Comparison of ENCODE assay signal across 21 cellular contexts in the genomic region with DNA sequence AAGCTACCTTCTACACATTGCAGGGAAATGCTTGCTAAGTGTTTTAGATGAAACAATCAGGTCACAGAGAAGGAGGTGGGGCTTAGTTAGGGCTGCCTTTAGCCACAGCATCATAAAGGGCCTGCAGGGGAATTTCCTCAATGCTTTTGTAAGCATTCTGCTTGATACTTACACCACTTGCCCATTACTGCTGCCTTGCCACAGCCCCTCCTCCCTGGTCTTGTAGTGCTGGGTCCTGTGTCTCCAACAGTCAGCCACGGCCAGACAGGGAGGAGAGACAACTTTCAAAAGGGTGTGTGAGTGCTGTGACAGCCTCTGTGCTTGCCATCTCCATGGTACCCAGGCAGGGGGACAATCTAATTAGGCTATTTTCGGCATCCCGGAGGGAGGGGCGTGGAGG.
"Had no signal": no experiment of that assay in that cellular context is flagged by ENCODE, and none has a peak within 500 bp of the region (broad histone marks: within the 10 kb centered on the region; RNA-seq: fewer than 3 reads in every experiment).

No MANE protein-coding gene starts in this region.

- H3K9me3 Mint-ChIP-seq: natural killer cell treated with Interleukin-12 subunit alpha and Interleukin-12 subunit beta and Interleukin-15 and Interleukin-18, amount 100 ng/mL, for 72 hours; stimulated activated naive CD8-positive, alpha-beta T cell treated with anti-CD3 and anti-CD28 coated beads, Interleukin-15, Interleukin-2, amounts not matched to agents 100 ng/mL and 50 ng/mL, for 24 hours had no signal

- H3K36me3 ChIP-seq: suprapubic skin, upper lobe of left lung had no signal

- H3K27me3 Mint-ChIP-seq: activated CD4-positive, alpha-beta T cell treated with anti-CD3 and anti-CD28 coated beads, Interleukin-2, amount 10 ng/mL, durations not matched to agents 7 days and 5 days; natural killer cell treated with Interleukin-12 subunit alpha and Interleukin-12 subunit beta and Interleukin-15 and Interleukin-18, amount 100 ng/mL, for 72 hours; progenitor cell of endocrine pancreas had no signal

- H3K4me1 ChIP-seq: suprapubic skin, upper lobe of left lung had no signal

- H3K4me3 ChIP-seq: smooth muscle cell, suprapubic skin, upper lobe of left lung had no signal

- H3K27me3 ChIP-seq: suprapubic skin, upper lobe of left lung had no signal

- DNase-seq: activated CD4-positive, alpha-beta T cell treated with anti-CD3 and anti-CD28 coated beads, Interleukin-2, amount 10 ng/mL, durations not matched to agents 7 days and 5 days; activated CD8-positive, alpha-beta memory T cell treated with anti-CD3 and anti-CD28 coated beads, Interleukin-2, amount 50 U/mL, for 48 hours; activated gamma-delta T cell; activated T-cell treated with anti-CD3 and anti-CD28 coated beads, Interleukin-2, amount 50 U/mL, for 72 hours; amniotic stem cell; caudate nucleus; hippocampal formation; mesenchymal stem cell; occipital lobe; right cardiac atrium; stimulated activated CD4-positive, alpha-beta T cell treated with anti-CD3 and anti-CD28 coated beads, Interleukin-4, amount 100 ng/mL, for 4 hours; stimulated activated CD8-positive, alpha-beta memory T cell treated with anti-CD3 and anti-CD28 coated beads, Interleukin-4, amount 100 ng/mL, for 48 hours; upper lobe of left lung had no signal

- H3K4me1 Mint-ChIP-seq: activated CD4-positive, alpha-beta T cell treated with anti-CD3 and anti-CD28 coated beads, Interleukin-2, amount 10 ng/mL, durations not matched to agents 7 days and 5 days had no signal

- ATAC-seq: activated T-cell treated with anti-CD3 and anti-CD28 coated beads, Interleukin-2, amount 50 U/mL, for 72 hours; esophagus mucosa; natural killer cell treated with Interleukin-12 subunit alpha and Interleukin-12 subunit beta and Interleukin-15 and Interleukin-18, amount 100 ng/mL, for 72 hours; right cardiac atrium had no signal

- H3K27ac ChIP-seq: suprapubic skin, upper lobe of left lung had no signal

- H3K4me3 Mint-ChIP-seq: activated CD4-positive, alpha-beta T cell treated with anti-CD3 and anti-CD28 coated beads, Interleukin-2, amount 10 ng/mL, durations not matched to agents 7 days and 5 days; activated naive CD8-positive, alpha-beta T cell; activated T-cell treated with anti-CD3 and anti-CD28 coated beads, Interleukin-2, amount 50 U/mL, for 72 hours; natural killer cell treated with Interleukin-12 subunit alpha and Interleukin-12 subunit beta and Interleukin-15 and Interleukin-18, amount 100 ng/mL, for 72 hours; stimulated activated naive CD8-positive, alpha-beta T cell treated with anti-CD3 and anti-CD28 coated beads, Interleukin-15, Interleukin-2, amounts not matched to agents 100 ng/mL and 50 ng/mL, for 24 hours had no signal

- H3K9me3 ChIP-seq: upper lobe of left lung had no signal

- H3K4me2 ChIP-seq: smooth muscle cell had no signal

- H3K36me3 Mint-ChIP-seq: activated naive CD8-positive, alpha-beta T cell; natural killer cell treated with Interleukin-12 subunit alpha and Interleukin-12 subunit beta and Interleukin-15 and Interleukin-18, amount 100 ng/mL, for 72 hours had no signal

- FAIRE-seq: colon had no signal

- H3K27ac Mint-ChIP-seq: activated CD4-positive, alpha-beta T cell treated with anti-CD3 and anti-CD28 coated beads, Interleukin-2, amount 10 ng/mL, durations not matched to agents 7 days and 5 days; activated naive CD8-positive, alpha-beta T cell; activated T-cell treated with anti-CD3 and anti-CD28 coated beads, Interleukin-2, amount 50 U/mL, for 72 hours; natural killer cell treated with Interleukin-12 subunit alpha and Interleukin-12 subunit beta and Interleukin-15 and Interleukin-18, amount 100 ng/mL, for 72 hours; stimulated activated naive CD8-positive, alpha-beta T cell treated with anti-CD3 and anti-CD28 coated beads, Interleukin-15, Interleukin-2, amounts not matched to agents 100 ng/mL and 50 ng/mL, for 24 hours had no signal
